19 cellular contexts compared by ENCODE assay signal in the genomic region with DNA sequence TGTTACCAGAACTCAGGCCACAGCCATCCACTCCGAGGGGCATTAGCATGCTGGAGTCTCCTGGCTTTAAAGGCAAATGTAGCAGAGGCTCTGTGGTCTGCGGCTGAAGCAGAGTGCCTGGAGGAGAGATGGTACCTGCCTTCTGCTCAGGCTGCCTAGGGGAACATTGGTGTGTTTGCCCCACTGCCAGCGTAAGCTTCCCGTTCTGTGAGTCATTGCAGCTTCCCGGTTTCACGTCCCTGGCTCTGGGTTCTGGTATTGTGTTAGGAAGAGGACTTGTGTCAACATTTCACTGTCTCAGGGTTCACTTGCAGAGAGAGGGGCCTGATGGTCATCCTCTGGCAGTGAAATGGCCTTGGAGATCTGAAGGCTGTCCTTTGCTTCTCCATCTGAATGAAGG. TPM values are rescaled to one million over a fixed set of nuclear protein-coding genes. Genes with fewer than 3 reads are reported as not detected.
A peak's percentile ranks its signal among the peaks of the same experiment; 100 is the strongest.
DNase-seq lines count a peak whose midpoint lies in the region; ATAC-seq and TF ChIP-seq lines count a peak whose summit lies in the region.
"Had no signal": no experiment of that assay in that cellular context is flagged by ENCODE, and none has a peak within 500 bp of the region (broad histone marks: within the 10 kb centered on the region; RNA-seq: fewer than 3 reads in every experiment).

No MANE protein-coding gene starts in this region.

- POLR2A ChIA-PET in WTC11 (lab: Charles Lee), result interaction anchor here (0.6 to 0.7 kb wide), 3 partner anchors 9 to 66 kb away, joined by 3 read pairs; no protein-coding TSS in a partner anchor

- H3K36me3 Mint-ChIP-seq in WTC11, result peaks cover 3% of the 10 kb centered on the region
- H3K36me3 Mint-ChIP-seq: activated naive CD8-positive, alpha-beta T cell; CD8-positive, alpha-beta T cell had no signal

- no peak overlapping the region for H3K4me2 ChIP-seq in osteoblast (ENCODE audit: insufficient read depth, low read length)

- H3K4me1 ChIP-seq in osteoblast (ENCODE audit: insufficient read depth, low read length), result no peaks in the 10 kb centered on the region

- H4K20me1 ChIP-seq in osteoblast (ENCODE audit: insufficient read depth, low read length), result no peaks in the 10 kb centered on the region

- H3K79me2 ChIP-seq in osteoblast (ENCODE audit: insufficient read depth, low read length), result no peaks in the 10 kb centered on the region

- H3K9me3 Mint-ChIP-seq in WTC11, result peaks cover 10% of the 10 kb centered on the region
- H3K9me3 Mint-ChIP-seq: CD8-positive, alpha-beta T cell; effector memory CD8-positive, alpha-beta T cell had no signal

- CTCF ChIA-PET in WTC11 (lab: Charles Lee), result interaction anchor here (1.0 to 1.7 kb wide), 6 partner anchors 8 to 173 kb away, joined by 3 to 10 read pairs (median 4); no protein-coding TSS in a partner anchor

- H3K27me3 Mint-ChIP-seq in WTC11 (ENCODE audit: low read depth), result peaks cover 44% of the 10 kb centered on the region

- H3K36me3 ChIP-seq in osteoblast (ENCODE audit: insufficient read depth, low read length), result no peaks in the 10 kb centered on the region
- H3K36me3 ChIP-seq: cardiac muscle cell, Peyer's patch had no signal

- H3K9me3 ChIP-seq in osteoblast (ENCODE audit: low read depth, low read length), result peaks cover 3% of the 10 kb centered on the region
- H3K9me3 ChIP-seq: Peyer's patch had no signal

- H3K4me3 ChIP-seq in fibroblast of the aortic adventitia (ENCODE audit: low read depth, low read length) (no peak overlapping the region), osteoblast (ENCODE audit: insufficient read depth, low read length) (no peak overlapping the region)
- H3K4me3 ChIP-seq: cardiac muscle cell had no signal

- H3K27ac ChIP-seq in osteoblast (ENCODE audit: low read depth, low read length), result no peak overlapping the region
- H3K27ac ChIP-seq: cardiac muscle cell, Peyer's patch had no signal

- H3K27me3 ChIP-seq in osteoblast (ENCODE audit: insufficient read depth, low read length), result peaks cover 42% of the 10 kb centered on the region

- no peak overlapping the region for H3K27ac Mint-ChIP-seq in WTC11
- H3K27ac Mint-ChIP-seq: activated naive CD8-positive, alpha-beta T cell; activated T-cell treated with anti-CD3 and anti-CD28 coated beads, Interleukin-2, amount 50 U/mL, for 24 hours; CD8-positive, alpha-beta T cell; effector memory CD8-positive, alpha-beta T cell had no signal

- ATAC-seq in WTC11, result peak; percentile 7; the same call in 1 of the 2 replicates
- ATAC-seq in GM19324 (IDR thresholded peaks at IDR 0.05; ENCODE audit: low FRiP score, unreplicated experiment), result no peak
- ATAC-seq: CD8-positive, alpha-beta T cell; effector memory CD8-positive, alpha-beta T cell; naive thymus-derived CD4-positive, alpha-beta T cell; stimulated activated naive CD8-positive, alpha-beta T cell treated with anti-CD3 and anti-CD28 coated beads, Interleukin-15, Interleukin-2, amounts not matched to agents 100 U/mL and 50 U/mL, for 24 hours had no signal

- peak overlapping the region; percentile 81 for H3K4me3 Mint-ChIP-seq in WTC11

- peaks cover 53% of the 10 kb centered on the region for H3K4me1 Mint-ChIP-seq in WTC11

- DNase-seq in Daoy (ENCODE audit: low read depth) (peak; percentile 46), WTC11 (ENCODE audit: low spot score) (no peak), fibroblast of the aortic adventitia (ENCODE audit: low read depth) (peak; percentile 37), osteoblast (ENCODE audit: insufficient read length, low spot score, missing footprints) (peak; percentile 74), NAMALWA (ENCODE audit: low spot score) (no peak), EL (no peak)
- no peak for DNase-seq in stimulated activated CD4-positive, alpha-beta T cell treated with anti-CD3 and anti-CD28 coated beads, Interleukin-2, amount 100 ng/mL, for 48 hours
- DNase-seq: activated CD4-positive, alpha-beta T cell treated with anti-CD3 and anti-CD28 coated beads, Interleukin-2, amount 50 U/mL, for 48 hours; activated T-cell treated with anti-CD3 and anti-CD28 coated beads, Interleukin-2, amount 50 U/mL, for 24 hours; CD8-positive, alpha-beta T cell; effector memory CD8-positive, alpha-beta T cell; naive thymus-derived CD4-positive, alpha-beta T cell; NCI-H1105; NCI-H2171; Peyer's patch; stimulated activated naive CD8-positive, alpha-beta T cell treated with anti-CD3 and anti-CD28 coated beads, Interleukin-15, Interleukin-2, amounts not matched to agents 100 U/mL and 50 U/mL, for 24 hours had no signal

- H2AFZ ChIP-seq in osteoblast (ENCODE audit: low read length), result no peak overlapping the region

- TF ChIP-seq CTCF in WTC11 (IDR thresholded peaks at IDR 0.05) (no peak), fibroblast of the aortic adventitia (IDR thresholded peaks at IDR 0.05; ENCODE audit: insufficient read depth, low read length) (no peak), osteoblast (IDR thresholded peaks at IDR 0.05; ENCODE audit: extremely low read depth, low read depth, low read length) (no peak)

TF ChIP-seq in WTC11, 78 proteins besides CTCF, POLR2A, EP300 and RAD21:
- TF ChIP-seq NR1H2 (CRISPR knock-in tag; IDR thresholded peaks at IDR 0.05) (no peak), RELA (CRISPR knock-in tag; IDR thresholded peaks at IDR 0.05; ENCODE audit: borderline replicate concordance) (no peak), TEAD1 (CRISPR knock-in tag; IDR thresholded peaks at IDR 0.05) (no peak), ZNF121 (CRISPR knock-in tag; IDR thresholded peaks at IDR 0.05) (no peak), SMAD4 (CRISPR knock-in tag; IDR thresholded peaks at IDR 0.05) (no peak), E2F4 (CRISPR knock-in tag; IDR thresholded peaks at IDR 0.05; ENCODE audit: borderline replicate concordance, low read depth) (no peak), IRF2 (CRISPR knock-in tag; IDR thresholded peaks at IDR 0.05; ENCODE audit: borderline replicate concordance, low read depth) (no peak), ZNF532 (CRISPR knock-in tag; IDR thresholded peaks at IDR 0.05; ENCODE audit: borderline replicate concordance) (no peak), NFYB (CRISPR knock-in tag; conservative IDR thresholded peaks at IDR 0.05; ENCODE audit: low read depth) (no peak), ZNF138 (CRISPR knock-in tag; conservative IDR thresholded peaks at IDR 0.05) (no peak)
- TF ChIP-seq, protein P1, sequence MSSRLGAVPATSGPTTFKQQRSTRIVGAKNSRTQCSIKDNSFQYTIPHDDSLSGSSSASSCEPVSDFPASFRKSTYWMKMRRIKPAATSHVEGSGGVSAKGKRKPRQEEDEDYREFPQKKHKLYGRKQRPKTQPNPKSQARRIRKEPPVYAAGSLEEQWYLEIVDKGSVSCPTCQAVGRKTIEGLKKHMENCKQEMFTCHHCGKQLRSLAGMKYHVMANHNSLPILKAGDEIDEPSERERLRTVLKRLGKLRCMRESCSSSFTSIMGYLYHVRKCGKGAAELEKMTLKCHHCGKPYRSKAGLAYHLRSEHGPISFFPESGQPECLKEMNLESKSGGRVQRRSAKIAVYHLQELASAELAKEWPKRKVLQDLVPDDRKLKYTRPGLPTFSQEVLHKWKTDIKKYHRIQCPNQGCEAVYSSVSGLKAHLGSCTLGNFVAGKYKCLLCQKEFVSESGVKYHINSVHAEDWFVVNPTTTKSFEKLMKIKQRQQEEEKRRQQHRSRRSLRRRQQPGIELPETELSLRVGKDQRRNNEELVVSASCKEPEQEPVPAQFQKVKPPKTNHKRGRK (CRISPR knock-in tag; IDR thresholded peaks at IDR 0.05; ENCODE audit: borderline replicate concordance), result no peak

RNA-seq across cellular contexts. Expression of gene GASK1A, which starts 1.8 kb away (rescaled TPM):
- 0.11 TPM in 1 of 2 replicates, not detected in the other for total RNA-seq in Daoy (2014; rRNA removed; shearing (Covaris generic))
- total RNA-seq in WTC11 (2021) (7.1 to 9.6 TPM (median 7.7 TPM) in 3 replicates), fibroblast of the aortic adventitia (ENCODE audit: low replicate concordance) (0.63 and 0.82 TPM in 2 replicates), osteoblast (0.72 and 0.88 TPM in 2 replicates)

Comparison
In these comparisons a context has a peak if more than half of its experiments do, and no peak if none do; other contexts are left out.
1. DNase-seq: peak in Daoy (single experiment), fibroblast of the aortic adventitia (single experiment) and osteoblast (single experiment); none in WTC11 (single experiment), stimulated activated CD4-positive, alpha-beta T cell treated with anti-CD3 and anti-CD28 coated beads, Interleukin-2, amount 100 ng/mL, for 48 hours (0 of 2), NAMALWA (single experiment) and EL (single experiment).